Comparison of ENCODE assay signal across 37 cellular contexts in genomic region chr6:163691049-163691448, GRCh38.
"Had no signal": no experiment of that assay in that cellular context is flagged by ENCODE, and none has a peak within 500 bp of the region (broad histone marks: within the 10 kb centered on the region; RNA-seq: fewer than 3 reads in every experiment).

No MANE protein-coding gene starts in this region.

- H3K27ac ChIP-seq: adrenal gland, body of pancreas, brain microvascular endothelial cell, breast epithelium, VCaP had no signal

- H3K36me3 ChIP-seq: adrenal gland, brain microvascular endothelial cell, breast epithelium had no signal

- DNase-seq: activated B cell treated with CpG ODN at 0.5 μM for 24 hours; activated CD4-positive, alpha-beta memory T cell treated with anti-CD3 and anti-CD28 coated beads for 36 hours; activated CD4-positive, alpha-beta T cell treated with anti-CD3 and anti-CD28 coated beads for 4 hours; activated CD4-positive, alpha-beta T cell treated with anti-CD3 and anti-CD28 coated beads, Interleukin-2, amount 10 ng/mL, durations not matched to agents 24 days and 14 days; activated CD4-positive, alpha-beta T cell treated with anti-CD3 and anti-CD28 coated beads, Interleukin-2, amount 50 U/mL, for 1 hour; activated CD4-positive, alpha-beta T cell treated with anti-CD3 and anti-CD28 coated beads, Interleukin-2, amount 50 U/mL, for 4 hours; activated CD4-positive, CD25-positive, alpha-beta regulatory T cell treated with anti-CD3 and anti-CD28 coated beads, Interleukin-2, amount 50 U/mL, for 72 hours; activated CD8-positive, alpha-beta memory T cell treated with anti-CD3 and anti-CD28 coated beads, Interleukin-2, amount 50 U/mL, for 4 hours; activated CD8-positive, alpha-beta T cell treated with anti-CD3 and anti-CD28 coated beads for 36 hours; activated effector memory CD4-positive, alpha-beta T cell treated with anti-CD3 and anti-CD28 coated beads, Interleukin-2, amount 50 U/mL, for 16 hours; activated gamma-delta T cell treated with Interleukin-2 at 50 U/mL for 16 hours; activated naive CD4-positive, alpha-beta T cell; activated naive CD4-positive, alpha-beta T cell treated with anti-CD3 and anti-CD28 coated beads for 36 hours; activated naive CD4-positive, alpha-beta T cell treated with anti-CD3 and anti-CD28 coated beads, Interleukin-2, amount 50 U/mL, for 16 hours; activated naive CD8-positive, alpha-beta T cell treated with anti-CD3 and anti-CD28 coated beads for 36 hours; activated T-cell treated with anti-CD3 and anti-CD28 coated beads for 4 hours; activated T-cell treated with anti-CD3 and anti-CD28 coated beads, Interleukin-2, amount 50 U/mL, for 1 hour; activated T-cell treated with anti-CD3 and anti-CD28 coated beads, Interleukin-2, amount 50 U/mL, for 4 hours; activated T-cell treated with anti-CD3 and anti-CD28 coated beads, Interleukin-2, amount 50 U/mL, for 72 hours; adrenal gland; amniotic stem cell; aorta; body of pancreas; brain microvascular endothelial cell; central memory CD4-positive, alpha-beta T cell; T-helper 1 cell; T-helper 2 cell; T-helper 9 cell had no signal

- H3K4me3 Mint-ChIP-seq: activated B cell treated with CpG ODN at 0.5 μM for 24 hours; activated CD4-positive, alpha-beta memory T cell treated with anti-CD3 and anti-CD28 coated beads for 36 hours; activated CD4-positive, alpha-beta T cell treated with anti-CD3 and anti-CD28 coated beads, Interleukin-2, amount 10 ng/mL, durations not matched to agents 24 days and 14 days; activated CD8-positive, alpha-beta T cell treated with anti-CD3 and anti-CD28 coated beads for 36 hours; activated naive CD4-positive, alpha-beta T cell treated with anti-CD3 and anti-CD28 coated beads for 36 hours; activated naive CD8-positive, alpha-beta T cell treated with anti-CD3 and anti-CD28 coated beads for 36 hours; activated T-cell treated with anti-CD3 and anti-CD28 coated beads, Interleukin-2, amount 50 U/mL, for 4 hours; activated T-cell treated with anti-CD3 and anti-CD28 coated beads, Interleukin-2, amount 50 U/mL, for 72 hours; activated T-helper 1 cell treated with anti-CD3 and anti-CD28 coated beads, Interleukin-12 subunit alpha, Interleukin-12 subunit beta, Interleukin-2, Interleukin-4 antibody, amounts not matched to agents 30 ng/mL and 10 ng/mL and 1 ng/mL, durations not matched to agents 14 hours and 24 hours and 36 hours; activated T-helper 17 cell treated with anti-CD3 and anti-CD28 coated beads, Interleukin-2, amount 50 U/mL, for 72 hours; T-helper 1 cell treated with Interleukin-12 subunit alpha and Interleukin-12 subunit beta and Interleukin-4 antibody, amounts not matched to agents 30 μg/mL and 1 μg/mL, for 36 hours; T-helper 2 cell treated with Interferon-gamma antibody and Interleukin-4, amounts not matched to agents 5 μg/mL and 100 μg/mL, for 36 hours had no signal

- H3K9me3 ChIP-seq: adrenal gland, body of pancreas, breast epithelium had no signal

- H3K4me1 ChIP-seq: adrenal gland, breast epithelium had no signal

- H3K9me3 Mint-ChIP-seq: activated B cell treated with CpG ODN at 0.5 μM for 24 hours; activated CD4-positive, alpha-beta memory T cell treated with anti-CD3 and anti-CD28 coated beads for 36 hours; activated CD4-positive, alpha-beta T cell treated with anti-CD3 and anti-CD28 coated beads, Interleukin-2, amount 10 ng/mL, durations not matched to agents 24 days and 14 days; activated CD8-positive, alpha-beta T cell treated with anti-CD3 and anti-CD28 coated beads for 36 hours; activated naive CD4-positive, alpha-beta T cell treated with anti-CD3 and anti-CD28 coated beads for 36 hours; activated naive CD4-positive, alpha-beta T cell treated with anti-CD3 and anti-CD28 coated beads, Interleukin-2, amount 50 U/mL, for 72 hours; activated naive CD8-positive, alpha-beta T cell treated with anti-CD3 and anti-CD28 coated beads for 36 hours; activated T-cell treated with anti-CD3 and anti-CD28 coated beads, Interleukin-2, amount 50 U/mL, for 4 hours; activated T-cell treated with anti-CD3 and anti-CD28 coated beads, Interleukin-2, amount 50 U/mL, for 72 hours; activated T-helper 1 cell treated with anti-CD3 and anti-CD28 coated beads, Interleukin-12 subunit alpha, Interleukin-12 subunit beta, Interleukin-2, Interleukin-4 antibody, amounts not matched to agents 30 ng/mL and 10 ng/mL and 1 ng/mL, durations not matched to agents 14 hours and 24 hours and 36 hours; activated T-helper 17 cell treated with anti-CD3 and anti-CD28 coated beads, Interleukin-2, amount 50 U/mL, for 72 hours; T-helper 1 cell treated with Interleukin-12 subunit alpha and Interleukin-12 subunit beta and Interleukin-4 antibody, amounts not matched to agents 30 μg/mL and 1 μg/mL, for 36 hours; T-helper 2 cell treated with Interferon-gamma antibody and Interleukin-4, amounts not matched to agents 5 μg/mL and 100 μg/mL, for 36 hours had no signal

- ATAC-seq: activated CD8-positive, alpha-beta T cell treated with anti-CD3 and anti-CD28 coated beads for 36 hours; activated naive CD4-positive, alpha-beta T cell treated with anti-CD3 and anti-CD28 coated beads, Interleukin-2, amount 50 U/mL, for 72 hours; activated T-cell treated with anti-CD3 and anti-CD28 coated beads, Interleukin-2, amount 50 U/mL, for 72 hours; activated T-helper 17 cell treated with anti-CD3 and anti-CD28 coated beads, Interleukin-2, amount 50 U/mL, for 72 hours; body of pancreas had no signal

- H3K4me1 Mint-ChIP-seq: activated B cell treated with CpG ODN at 0.5 μM for 24 hours; activated CD4-positive, alpha-beta T cell treated with anti-CD3 and anti-CD28 coated beads, Interleukin-2, amount 10 ng/mL, durations not matched to agents 24 days and 14 days; activated naive CD8-positive, alpha-beta T cell treated with anti-CD3 and anti-CD28 coated beads for 36 hours; activated T-helper 17 cell treated with anti-CD3 and anti-CD28 coated beads, Interleukin-2, amount 50 U/mL, for 72 hours had no signal

- H3K36me3 Mint-ChIP-seq: activated CD4-positive, alpha-beta memory T cell treated with anti-CD3 and anti-CD28 coated beads for 36 hours; activated naive CD4-positive, alpha-beta T cell treated with anti-CD3 and anti-CD28 coated beads, Interleukin-2, amount 50 U/mL, for 72 hours; activated naive CD8-positive, alpha-beta T cell treated with anti-CD3 and anti-CD28 coated beads for 36 hours had no signal

- H3K27ac Mint-ChIP-seq: activated B cell treated with CpG ODN at 0.5 μM for 24 hours; activated CD4-positive, alpha-beta memory T cell treated with anti-CD3 and anti-CD28 coated beads for 36 hours; activated CD4-positive, alpha-beta T cell treated with anti-CD3 and anti-CD28 coated beads, Interleukin-2, amount 10 ng/mL, durations not matched to agents 24 days and 14 days; activated CD8-positive, alpha-beta T cell treated with anti-CD3 and anti-CD28 coated beads for 36 hours; activated naive CD4-positive, alpha-beta T cell treated with anti-CD3 and anti-CD28 coated beads for 36 hours; activated naive CD4-positive, alpha-beta T cell treated with anti-CD3 and anti-CD28 coated beads, Interleukin-2, amount 50 U/mL, for 72 hours; activated naive CD8-positive, alpha-beta T cell treated with anti-CD3 and anti-CD28 coated beads for 36 hours; activated T-cell treated with anti-CD3 and anti-CD28 coated beads, Interleukin-2, amount 50 U/mL, for 72 hours; activated T-helper 1 cell treated with anti-CD3 and anti-CD28 coated beads, Interleukin-12 subunit alpha, Interleukin-12 subunit beta, Interleukin-2, Interleukin-4 antibody, amounts not matched to agents 30 ng/mL and 10 ng/mL and 1 ng/mL, durations not matched to agents 14 hours and 24 hours and 36 hours; activated T-helper 17 cell treated with anti-CD3 and anti-CD28 coated beads, Interleukin-2, amount 50 U/mL, for 72 hours; T-helper 1 cell treated with Interleukin-12 subunit alpha and Interleukin-12 subunit beta and Interleukin-4 antibody, amounts not matched to agents 30 μg/mL and 1 μg/mL, for 36 hours; T-helper 2 cell treated with Interferon-gamma antibody and Interleukin-4, amounts not matched to agents 5 μg/mL and 100 μg/mL, for 36 hours had no signal

- H3K4me3 ChIP-seq: adrenal gland, body of pancreas, breast epithelium had no signal

- FAIRE-seq: astrocyte, TTC549 had no signal

- H3K27me3 ChIP-seq: adrenal gland, body of pancreas, brain microvascular endothelial cell, breast epithelium had no signal
